Comparison of ENCODE assay signal across 8 cellular contexts in genomic region chrX:56564921-56565861, GRCh38. TPM values are rescaled to one million over a fixed set of nuclear protein-coding genes. Genes with fewer than 3 reads are reported as not detected.
DNase-seq lines count a peak whose midpoint lies in the region; ATAC-seq and TF ChIP-seq lines count a peak whose summit lies in the region.

No MANE protein-coding gene starts in this region.

- H3K9me3 ChIP-seq in RWPE2 (ENCODE audit: severe bottlenecking) (no peaks in the 10 kb centered on the region), neutrophil (no peaks in the 10 kb centered on the region)

- H3K27ac ChIP-seq in RWPE2 (ENCODE audit: poor library complexity, severe bottlenecking): peak overlapping the region; percentile 83
- peak overlapping the region; percentile 91 for H3K27ac ChIP-seq in neutrophil

- H3K27me3 ChIP-seq in RWPE2 (ENCODE audit: insufficient read depth, poor library complexity, severe bottlenecking): no peaks in the 10 kb centered on the region
- no peaks in the 10 kb centered on the region for H3K27me3 ChIP-seq in neutrophil

- H3K36me3 Mint-ChIP-seq in activated CD8-positive, alpha-beta memory T cell treated with anti-CD3 and anti-CD28 coated beads, Interleukin-2, amount 10 ng/mL, durations not matched to agents 7 days and 5 days: peaks cover 25% of the 10 kb centered on the region

- CTCF ChIA-PET in activated CD8-positive, alpha-beta memory T cell treated with anti-CD3 and anti-CD28 coated beads, Interleukin-2, amount 10 ng/mL, durations not matched to agents 7 days and 5 days (lab: Charles Lee): interaction anchor here (0.7 kb wide), 1 partner anchor 13 kb away, joined by 3 read pairs; no protein-coding TSS in a partner anchor

- H3K4me1 ChIP-seq in RWPE2 (ENCODE audit: insufficient read depth, poor library complexity, severe bottlenecking) (peaks cover 5% of the 10 kb centered on the region), neutrophil (ENCODE audit: control insufficient read depth in 1 of 2, insufficient read depth in 1 of 2, low read depth in 1 of 2, low read length in 1 of 2) (peaks cover 33 to 43% of the 10 kb centered on the region in 2 experiments)

- peak overlapping the region; percentile 89 for H3K4me3 Mint-ChIP-seq in activated CD8-positive, alpha-beta memory T cell treated with anti-CD3 and anti-CD28 coated beads, Interleukin-2, amount 10 ng/mL, durations not matched to agents 7 days and 5 days

- no peak for TF ChIP-seq CTCF in RWPE2 (IDR thresholded peaks at IDR 0.05; ENCODE audit: poor library complexity, severe bottlenecking)
- TF ChIP-seq CTCF in epithelial cell of esophagus (IDR thresholded peaks at IDR 0.05; ENCODE audit: insufficient read depth, low read depth, low read length, missing control alignments): no peak
- no peak for TF ChIP-seq CTCF in neutrophil (IDR thresholded peaks at IDR 0.05)
- TF ChIP-seq CTCF in GM10266 (IDR thresholded peaks at IDR 0.05; ENCODE audit: control insufficient read depth, insufficient read depth, low read depth, missing control alignments): no peak

- H3K27me3 Mint-ChIP-seq in activated CD8-positive, alpha-beta memory T cell treated with anti-CD3 and anti-CD28 coated beads, Interleukin-2, amount 10 ng/mL, durations not matched to agents 7 days and 5 days: no peaks in the 10 kb centered on the region

- H3K27ac Mint-ChIP-seq in activated CD8-positive, alpha-beta memory T cell treated with anti-CD3 and anti-CD28 coated beads, Interleukin-2, amount 10 ng/mL, durations not matched to agents 7 days and 5 days: peak overlapping the region; percentile 99

- no peaks in the 10 kb centered on the region for H3K9me3 Mint-ChIP-seq in activated CD8-positive, alpha-beta memory T cell treated with anti-CD3 and anti-CD28 coated beads, Interleukin-2, amount 10 ng/mL, durations not matched to agents 7 days and 5 days (ENCODE audit: low read depth)

- peak; percentile 38 for DNase-seq in activated CD8-positive, alpha-beta memory T cell treated with anti-CD3 and anti-CD28 coated beads, Interleukin-2, amount 10 ng/mL, durations not matched to agents 7 days and 5 days
- DNase-seq in activated CD8-positive, alpha-beta memory T cell treated with anti-CD3 and anti-CD28 coated beads, Interleukin-2, amount 50 U/mL, for 4 hours: no peak
- DNase-seq in RWPE2 (ENCODE audit: low spot score) (no peak), epithelial cell of esophagus (ENCODE audit: low read depth) (no peak), GM10266 (ENCODE audit: extremely low spot score) (no peak), LoVo (ENCODE audit: low spot score) (no peak)

- H3K36me3 ChIP-seq in RWPE2 (ENCODE audit: low read depth) (peaks cover 18% of the 10 kb centered on the region), neutrophil (no peaks in the 10 kb centered on the region)

- H3K4me1 Mint-ChIP-seq in activated CD8-positive, alpha-beta memory T cell treated with anti-CD3 and anti-CD28 coated beads, Interleukin-2, amount 10 ng/mL, durations not matched to agents 7 days and 5 days: peaks cover 27% of the 10 kb centered on the region

- peak overlapping the region; percentile 51 for H3K4me3 ChIP-seq in RWPE2 (ENCODE audit: severe bottlenecking)
- peak overlapping the region; percentile 70 for H3K4me3 ChIP-seq in epithelial cell of esophagus (ENCODE audit: low read length)
- H3K4me3 ChIP-seq in neutrophil (ENCODE audit: low read depth in 1 of 2, low read length in 1 of 2): peak overlapping the region; percentile 69 to 74

- no peak for ATAC-seq in activated CD8-positive, alpha-beta memory T cell treated with anti-CD3 and anti-CD28 coated beads, Interleukin-2, amount 10 ng/mL, durations not matched to agents 7 days and 5 days
- ATAC-seq in RWPE2 (ENCODE audit: low read depth): no peak
- no peak for ATAC-seq in HG03139 (IDR thresholded peaks at IDR 0.05; ENCODE audit: unreplicated experiment)

RNA-seq across cellular contexts. Expression of gene UBQLN2, which starts 1.8 kb away (rescaled TPM):
- 10 to 100 TPM; 28.5 to 31.3 TPM for total RNA-seq in activated CD8-positive, alpha-beta memory T cell treated with anti-CD3 and anti-CD28 coated beads, Interleukin-2, amount 10 ng/mL, durations not matched to agents 7 days and 5 days
